30 cellular contexts compared by ENCODE assay signal in the genomic region with DNA sequence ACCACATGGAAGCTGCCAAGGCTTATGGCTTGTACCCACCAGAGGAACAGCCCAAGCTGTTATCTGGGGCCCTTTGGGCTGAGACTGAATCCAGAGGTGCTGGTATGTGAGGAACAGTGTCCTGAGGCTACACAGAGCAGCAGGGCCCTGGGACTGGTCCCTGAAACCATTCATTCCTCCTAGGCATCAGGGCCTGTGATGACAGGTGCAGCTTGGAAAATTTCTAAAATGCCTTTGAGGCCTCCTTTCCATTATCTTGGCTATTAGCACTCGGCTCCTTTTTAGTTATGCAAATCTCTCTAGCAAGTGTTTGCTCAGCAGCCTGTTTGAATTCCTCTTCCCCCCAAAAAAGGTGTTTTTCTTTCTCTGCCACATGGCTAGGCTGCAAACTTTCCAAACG.
"Had no signal": no experiment of that assay in that cellular context is flagged by ENCODE, and none has a peak within 500 bp of the region (broad histone marks: within the 10 kb centered on the region; RNA-seq: fewer than 3 reads in every experiment).

No MANE protein-coding gene starts in this region.

- H3K27me3 ChIP-seq: ascending aorta, cardiac muscle cell, SJCRH30 had no signal

- DNase-seq: activated CD4-positive, alpha-beta T cell treated with anti-CD3 and anti-CD28 coated beads for 36 hours; activated CD4-positive, alpha-beta T cell treated with anti-CD3 and anti-CD28 coated beads, Interleukin-2, amount 10 ng/mL, durations not matched to agents 7 days and 5 days; activated CD4-positive, alpha-beta T cell treated with anti-CD3 and anti-CD28 coated beads, Interleukin-2, amount 50 U/mL, for 48 hours; activated CD8-positive, alpha-beta T cell treated with anti-CD3 and anti-CD28 coated beads, Interleukin-2, amount 10 ng/mL, durations not matched to agents 7 days and 5 days; activated gamma-delta T cell; activated naive CD4-positive, alpha-beta T cell treated with Interleukin-2 at 50 U/mL for 16 hours; activated naive CD8-positive, alpha-beta T cell treated with anti-CD3 and anti-CD28 coated beads, Interleukin-2, amount 10 ng/mL, durations not matched to agents 7 days and 5 days; activated T-cell treated with anti-CD3 and anti-CD28 coated beads, Interleukin-2, amount 50 U/mL, for 24 hours; amygdala; MM.1S; NCI-H1092; NCI-H1436 treated with DMSO at 0.1 percent for 48 hours; NCI-H1694 treated with DMSO at 0.1 percent for 48 hours; NCI-H2029; NCI-H2107; NCI-H2171; NCI-H510A; NCI-H526; NCI-H748 treated with DMSO at 0.1 percent for 48 hours; NK-92 treated with Interleukin-12 subunit alpha and Interleukin-12 subunit beta, amount 100 ng/mL, for 24 hours; SHP77; SJCRH30; T1000 had no signal

- H3K9ac ChIP-seq: KMS-11 had no signal

- H3K4me3 ChIP-seq: ascending aorta, cardiac muscle cell, SJCRH30, SK-N-MC had no signal

- H3K4me3 Mint-ChIP-seq: activated CD4-positive, alpha-beta T cell treated with anti-CD3 and anti-CD28 coated beads for 36 hours; activated CD4-positive, alpha-beta T cell treated with anti-CD3 and anti-CD28 coated beads, Interleukin-2, amount 10 ng/mL, durations not matched to agents 7 days and 5 days; activated CD8-positive, alpha-beta T cell treated with anti-CD3 and anti-CD28 coated beads, Interleukin-2, amount 10 ng/mL, durations not matched to agents 7 days and 5 days; activated naive CD4-positive, alpha-beta T cell treated with anti-CD3 and anti-CD28 coated beads, Interleukin-2, amount 50 U/mL, for 24 hours; activated naive CD8-positive, alpha-beta T cell treated with anti-CD3 and anti-CD28 coated beads, Interleukin-2, amount 10 ng/mL, durations not matched to agents 7 days and 5 days; activated T-cell treated with anti-CD3 and anti-CD28 coated beads, Interleukin-2, amount 50 U/mL, for 24 hours; central memory CD8-positive, alpha-beta T cell had no signal

- ATAC-seq: activated CD4-positive, alpha-beta T cell treated with anti-CD3 and anti-CD28 coated beads for 36 hours; activated CD8-positive, alpha-beta T cell treated with anti-CD3 and anti-CD28 coated beads, Interleukin-2, amount 10 ng/mL, durations not matched to agents 7 days and 5 days had no signal

- H3K9me3 Mint-ChIP-seq: activated CD4-positive, alpha-beta T cell treated with anti-CD3 and anti-CD28 coated beads, Interleukin-2, amount 10 ng/mL, durations not matched to agents 7 days and 5 days; activated naive CD4-positive, alpha-beta T cell treated with anti-CD3 and anti-CD28 coated beads, Interleukin-2, amount 50 U/mL, for 24 hours; activated naive CD8-positive, alpha-beta T cell treated with anti-CD3 and anti-CD28 coated beads, Interleukin-2, amount 10 ng/mL, durations not matched to agents 7 days and 5 days; activated T-helper 2 cell treated with anti-CD3 and anti-CD28 coated beads, Interferon-gamma antibody, Interleukin-2, Interleukin-4, amounts not matched to agents 10 μg/mL and 5 μg/mL and 100 μg/mL, durations not matched to agents 14 hours and 24 hours and 36 hours had no signal

- H3K27me3 Mint-ChIP-seq: activated CD4-positive, alpha-beta T cell treated with anti-CD3 and anti-CD28 coated beads for 36 hours; activated CD4-positive, alpha-beta T cell treated with anti-CD3 and anti-CD28 coated beads, Interleukin-2, amount 10 ng/mL, durations not matched to agents 7 days and 5 days; activated naive CD4-positive, alpha-beta T cell treated with anti-CD3 and anti-CD28 coated beads, Interleukin-2, amount 50 U/mL, for 24 hours; activated naive CD8-positive, alpha-beta T cell treated with anti-CD3 and anti-CD28 coated beads, Interleukin-2, amount 10 ng/mL, durations not matched to agents 7 days and 5 days; activated T-cell treated with anti-CD3 and anti-CD28 coated beads, Interleukin-2, amount 50 U/mL, for 24 hours; central memory CD8-positive, alpha-beta T cell had no signal

- H3K4me1 ChIP-seq: ascending aorta, SJCRH30 had no signal

- H3K27ac Mint-ChIP-seq: activated CD4-positive, alpha-beta T cell treated with anti-CD3 and anti-CD28 coated beads for 36 hours; activated CD4-positive, alpha-beta T cell treated with anti-CD3 and anti-CD28 coated beads, Interleukin-2, amount 10 ng/mL, durations not matched to agents 7 days and 5 days; activated CD8-positive, alpha-beta T cell treated with anti-CD3 and anti-CD28 coated beads, Interleukin-2, amount 10 ng/mL, durations not matched to agents 7 days and 5 days; activated naive CD4-positive, alpha-beta T cell treated with anti-CD3 and anti-CD28 coated beads, Interleukin-2, amount 50 U/mL, for 24 hours; activated naive CD8-positive, alpha-beta T cell treated with anti-CD3 and anti-CD28 coated beads, Interleukin-2, amount 10 ng/mL, durations not matched to agents 7 days and 5 days; activated T-cell treated with anti-CD3 and anti-CD28 coated beads, Interleukin-2, amount 50 U/mL, for 24 hours; activated T-helper 2 cell treated with anti-CD3 and anti-CD28 coated beads, Interferon-gamma antibody, Interleukin-2, Interleukin-4, amounts not matched to agents 10 μg/mL and 5 μg/mL and 100 μg/mL, durations not matched to agents 14 hours and 24 hours and 36 hours had no signal

- H3K4me2 ChIP-seq: KMS-11 had no signal

- H3K9me3 ChIP-seq: SJCRH30 had no signal

- H3K27ac ChIP-seq: ascending aorta, cardiac muscle cell, KMS-11, SJCRH30, SK-N-MC had no signal

- H3K4me1 Mint-ChIP-seq: activated CD4-positive, alpha-beta T cell treated with anti-CD3 and anti-CD28 coated beads for 36 hours; activated CD4-positive, alpha-beta T cell treated with anti-CD3 and anti-CD28 coated beads, Interleukin-2, amount 10 ng/mL, durations not matched to agents 7 days and 5 days; activated naive CD4-positive, alpha-beta T cell treated with anti-CD3 and anti-CD28 coated beads, Interleukin-2, amount 50 U/mL, for 24 hours; activated naive CD8-positive, alpha-beta T cell treated with anti-CD3 and anti-CD28 coated beads, Interleukin-2, amount 10 ng/mL, durations not matched to agents 7 days and 5 days; central memory CD8-positive, alpha-beta T cell had no signal

- H3K36me3 ChIP-seq: ascending aorta, cardiac muscle cell, SJCRH30 had no signal

- H3K36me3 Mint-ChIP-seq: activated naive CD4-positive, alpha-beta T cell treated with anti-CD3 and anti-CD28 coated beads, Interleukin-2, amount 50 U/mL, for 24 hours; activated naive CD8-positive, alpha-beta T cell treated with anti-CD3 and anti-CD28 coated beads, Interleukin-2, amount 10 ng/mL, durations not matched to agents 7 days and 5 days had no signal
